8 cellular contexts compared by ENCODE assay signal in the genomic region with DNA sequence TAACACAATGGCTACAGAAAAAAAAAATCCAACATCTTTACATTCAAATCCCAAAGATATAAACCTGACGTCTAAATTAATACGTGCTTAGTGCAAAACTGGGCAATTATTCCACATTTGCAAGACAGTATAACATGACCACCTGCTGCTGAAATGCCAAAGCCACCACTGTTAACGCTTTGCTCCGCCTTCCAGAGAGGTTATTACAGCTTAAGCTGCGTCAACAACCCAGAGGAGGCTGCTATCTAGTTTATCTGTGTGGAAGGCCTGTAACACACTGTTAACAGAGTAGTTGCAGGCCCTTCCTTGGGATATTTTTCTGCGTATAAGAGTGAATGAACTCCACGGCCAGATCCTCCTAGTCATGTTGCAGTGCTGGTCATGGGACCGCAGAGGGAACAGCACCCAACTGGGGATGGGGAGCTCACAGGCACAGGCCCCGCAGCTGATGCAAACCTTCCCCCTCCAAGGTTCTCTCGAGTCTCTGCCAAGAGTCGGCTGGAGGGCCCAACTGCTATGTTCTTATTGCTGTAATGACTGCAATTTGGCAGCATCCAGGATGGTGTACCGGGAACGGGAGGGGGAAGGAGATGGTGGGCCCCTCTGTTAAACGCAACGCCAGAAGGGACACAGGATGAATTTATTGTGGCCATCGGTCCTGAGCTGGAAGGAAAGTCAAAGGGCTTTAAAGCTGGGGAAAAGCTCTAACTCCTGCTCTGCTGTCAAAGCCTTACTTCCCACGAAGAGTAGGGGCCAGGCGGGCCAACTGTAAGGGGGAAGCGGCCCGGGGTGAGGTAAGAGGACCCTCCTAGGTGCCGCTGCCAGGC. TPM values are rescaled to one million over a fixed set of nuclear protein-coding genes. Genes with fewer than 3 reads are reported as not detected.
DNase-seq lines count a peak whose midpoint lies in the region; ATAC-seq and TF ChIP-seq lines count a peak whose summit lies in the region.

No MANE protein-coding gene starts in this region.

- H3K27me3 ChIP-seq in heart right ventricle, result no peaks in the 10 kb centered on the region
- H3K27me3 ChIP-seq in parathyroid adenoma (ENCODE audit: control insufficient read depth, insufficient read depth, low read length), result no peaks in the 10 kb centered on the region

- H3K9me3 ChIP-seq in heart right ventricle (no peaks in the 10 kb centered on the region), parathyroid adenoma (ENCODE audit: control insufficient read depth, low read length) (no peaks in the 10 kb centered on the region)

- 14 to 15% methylated on average over 21 of the region's 21 CpGs for WGBS in heart right ventricle, 2 donors

- H3K27me3 Mint-ChIP-seq in activated naive CD8-positive, alpha-beta T cell treated with anti-CD3 and anti-CD28 coated beads for 36 hours, result no peaks in the 10 kb centered on the region

- peak overlapping the region; percentile 84 for H3K9ac ChIP-seq in parathyroid adenoma

- peaks cover 10 to 50% (median 29%) of the 10 kb centered on the region in 9 donors for H3K4me1 ChIP-seq in heart right ventricle
- H3K4me1 ChIP-seq in parathyroid adenoma, result peaks cover 9% of the 10 kb centered on the region

- H3K4me1 Mint-ChIP-seq in activated naive CD8-positive, alpha-beta T cell treated with anti-CD3 and anti-CD28 coated beads for 36 hours, result peaks cover 42% of the 10 kb centered on the region

- H3K27ac Mint-ChIP-seq in activated naive CD8-positive, alpha-beta T cell treated with anti-CD3 and anti-CD28 coated beads for 36 hours, result peak overlapping the region; percentile 97

- ATAC-seq in GM21723 (IDR thresholded peaks at IDR 0.05; ENCODE audit: unreplicated experiment), result peak; percentile 27
- ATAC-seq in heart right ventricle, result peak; percentile 16 to 52 (median 30)

- peaks cover 19% of the 10 kb centered on the region for H3K36me3 Mint-ChIP-seq in activated naive CD8-positive, alpha-beta T cell treated with anti-CD3 and anti-CD28 coated beads for 36 hours

- intact Hi-C loops in heart right ventricle (cut with DNase I), result loop anchor here in 9 of 10 donors (1.0 to 10.0 kb wide), 8 partner anchors 53 to 173 kb away; partner anchors contain the start of gene HINT3 (in 6 of the 9)

- H3K4me3 Mint-ChIP-seq in activated naive CD8-positive, alpha-beta T cell treated with anti-CD3 and anti-CD28 coated beads for 36 hours, result peak overlapping the region; percentile 83

- H3K4me2 ChIP-seq in parathyroid adenoma (ENCODE audit: low read length), result peak overlapping the region; percentile 91

- H3K79me2 ChIP-seq in parathyroid adenoma, result peaks cover 8% of the 10 kb centered on the region

- DNase-seq in DMS153 treated with DMSO at 0.1 percent for 48 hours (lab: John Stamatoyannopoulos, UW; ENCODE audit: unreplicated experiment) (peak; percentile 61), Kasumi-1 (lab: John Stamatoyannopoulos, UW) (peak; percentile 53 to 55), RPMI8226 (peak; percentile 36), heart right ventricle (peak; percentile 38 to 45), GOT3 (lab: John Stamatoyannopoulos, UW) (no peak)
- DNase-seq in activated naive CD8-positive, alpha-beta T cell treated with anti-CD3 and anti-CD28 coated beads for 36 hours, result peak; percentile 44

- H3K4me3 ChIP-seq in heart right ventricle, result peak overlapping the region; percentile 68 to 96 (median 87)
- H3K4me3 ChIP-seq in parathyroid adenoma (ENCODE audit: low read depth, low read length), result peak overlapping the region; percentile 72

- no peaks in the 10 kb centered on the region for H3K9me3 Mint-ChIP-seq in activated naive CD8-positive, alpha-beta T cell treated with anti-CD3 and anti-CD28 coated beads for 36 hours

- TF ChIP-seq CTCF in heart right ventricle (IDR thresholded peaks at IDR 0.05) (no peak), parathyroid adenoma (IDR thresholded peaks at IDR 0.05) (no peak)

- peak overlapping the region; percentile 96 for H2AFZ ChIP-seq in parathyroid adenoma

- peak overlapping the region; percentile 92 to 98 (median 96) for H3K27ac ChIP-seq in heart right ventricle
- peak overlapping the region; percentile 94 for H3K27ac ChIP-seq in parathyroid adenoma

- H3K36me3 ChIP-seq in heart right ventricle (no peaks in the 10 kb centered on the region), parathyroid adenoma (ENCODE audit: control insufficient read depth, insufficient read depth, low read length) (no peaks in the 10 kb centered on the region)

RNA-seq across cellular contexts. Expression of gene NCOA7, which starts 1.0 kb away (rescaled TPM):
- 10 to 100 TPM; 73.7 to 76.4 TPM for total RNA-seq in activated naive CD8-positive, alpha-beta T cell treated with anti-CD3 and anti-CD28 coated beads for 36 hours
- total RNA-seq in heart right ventricle, result 10 to 100 TPM in 7 of 10 donors, 1 to 10 TPM in 3; 6.2 to 21.3 (median 11.1) TPM
- polyA plus RNA-seq in heart right ventricle, result 10 to 100 TPM in 1 of 2 donors, 1 to 10 TPM in 1; 4.2 to 10.2 TPM

RNA-seq across cellular contexts. Expression of gene HEY2, which starts 40.4 kb away (rescaled TPM):
- not detected for total RNA-seq in activated naive CD8-positive, alpha-beta T cell treated with anti-CD3 and anti-CD28 coated beads for 36 hours
- total RNA-seq in heart right ventricle, result 10 to 100 TPM; 12.4 to 75.1 (median 36.2) TPM
- polyA plus RNA-seq in heart right ventricle, result 10 to 100 TPM; 14.1 to 28.6 TPM

Comparison
In these comparisons a context has a peak if more than half of its experiments do, and no peak if none do; other contexts are left out.
1. RNA of gene HEY2, which starts 40.4 kb away (total RNA-seq): 12.4 to 75.1 TPM in heart right ventricle; not detected in activated naive CD8-positive, alpha-beta T cell treated with anti-CD3 and anti-CD28 coated beads for 36 hours; every median in the first group is over 10 times any median in the second.